In genomic region chr10:102670871-102671434, GRCh38 we compare ENCODE assay signal across 1 cellular context.
TF ChIP-seq lines count a peak whose summit lies in the region.

No MANE protein-coding gene starts in this region.

TF ChIP-seq in H1, 55 proteins besides CTCF, POLR2A, EP300 and RAD21:
- TF ChIP-seq POU5F1 (IDR thresholded peaks at IDR 0.05; ENCODE audit: low read depth, low read length) (no peak), RXRA (IDR thresholded peaks at IDR 0.05; ENCODE audit: insufficient read depth, low read depth, low read length) (no peak), ATF2 (IDR thresholded peaks at IDR 0.05; ENCODE audit: low read length) (no peak), SIN3A (conservative IDR thresholded peaks at IDR 0.05 in 1 of 2, IDR thresholded peaks at IDR 0.05 in 1 of 2; ENCODE audit: low read depth in 1 of 2, low read length in 2 of 2) (no peak), YY1 (IDR thresholded peaks at IDR 0.05; ENCODE audit: low read depth, low read length) (no peak), CREB1 (IDR thresholded peaks at IDR 0.05) (no peak)
TF ChIP-seq in H1: peak in this region for 0.
